ENCODE assay signal across 18 cellular contexts in the genomic region with DNA sequence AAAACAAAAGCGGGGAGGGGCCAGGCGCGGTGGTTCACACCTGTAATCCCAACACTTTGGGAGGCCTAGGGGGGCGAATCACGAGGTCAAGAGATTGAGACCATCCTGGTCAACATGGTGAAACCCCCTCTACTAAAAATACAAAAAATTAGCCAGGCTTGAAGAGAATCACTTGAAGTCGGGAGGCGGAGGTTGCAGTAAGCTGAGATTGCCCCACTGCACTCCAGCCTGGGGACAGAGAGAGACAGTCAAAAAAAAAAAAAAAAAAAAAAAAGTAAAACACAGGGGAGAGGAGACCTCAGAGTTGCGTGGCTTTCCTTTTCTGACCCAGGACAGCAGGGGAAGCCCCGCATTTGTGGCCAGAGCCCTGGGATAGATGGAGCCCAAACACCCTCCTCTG. TPM values are rescaled to one million over a fixed set of nuclear protein-coding genes. Genes with fewer than 3 reads are reported as not detected.
DNase-seq lines count a peak whose midpoint lies in the region; ATAC-seq and TF ChIP-seq lines count a peak whose summit lies in the region.
"Had no signal": no experiment of that assay in that cellular context is flagged by ENCODE, and none has a peak within 500 bp of the region (broad histone marks: within the 10 kb centered on the region; RNA-seq: fewer than 3 reads in every experiment).

No MANE protein-coding gene starts in this region.

- TF ChIP-seq CTCF in 22Rv1 (IDR thresholded peaks at IDR 0.05) (no peak), WERI-Rb-1 (IDR thresholded peaks at IDR 0.05; ENCODE audit: low read depth, low read length) (no peak), hepatocyte (IDR thresholded peaks at IDR 0.05; ENCODE audit: poor library complexity) (no peak)

- no peaks in the 10 kb centered on the region for H3K9me3 ChIP-seq in BLaER1 treated with 17β-estradiol and CSF1 and Interleukin-3, amounts not matched to agents 10 nM and 100 nM (replicated peaks in 1 of 11)
- no peaks in the 10 kb centered on the region for H3K9me3 ChIP-seq in WERI-Rb-1 (ENCODE audit: severe bottlenecking)
- H3K9me3 ChIP-seq in hepatocyte (ENCODE audit: low read depth): no peaks in the 10 kb centered on the region

- H3K36me3 ChIP-seq in BLaER1 treated with 17β-estradiol and CSF1 and Interleukin-3, amounts not matched to agents 10 nM and 100 nM: no peaks in the 10 kb centered on the region
- H3K36me3 ChIP-seq in WERI-Rb-1 (no peaks in the 10 kb centered on the region; the same call in 1 of the 2 replicates), hepatocyte (replicated peaks; ENCODE audit: insufficient read depth, low read depth) (no peaks in the 10 kb centered on the region)

- no peaks in the 10 kb centered on the region for H4K20me1 ChIP-seq in BLaER1 treated with 17β-estradiol and CSF1 and Interleukin-3, amounts not matched to agents 10 nM and 100 nM
- H4K20me1 ChIP-seq in hepatocyte (ENCODE audit: insufficient read depth, poor library complexity, severe bottlenecking): no peaks in the 10 kb centered on the region

- no peak for ATAC-seq in GM21619 (IDR thresholded peaks at IDR 0.05; ENCODE audit: unreplicated experiment)
- ATAC-seq: HCT116 had no signal

- WGBS in hepatocyte (ENCODE audit: low lambda C conversion rate, missing lambda C conversion rate): 90% methylated on average over 7 of the region's 9 CpGs

- H3K79me2 ChIP-seq in hepatocyte: peaks cover 4% of the 10 kb centered on the region

- H2AFZ ChIP-seq in hepatocyte: no peak overlapping the region
- H2AFZ ChIP-seq: GM23248 had no signal

- no peaks in the 10 kb centered on the region for H3K9me2 ChIP-seq in hepatocyte (replicated peaks; ENCODE audit: insufficient read depth)

- peak overlapping the region; percentile 47 to 92 (median 79); a peak in 21 of 22 replicates for H3K4me2 ChIP-seq in BLaER1 treated with 17β-estradiol and CSF1 and Interleukin-3, amounts not matched to agents 10 nM and 100 nM
- H3K4me2 ChIP-seq in hepatocyte: peak overlapping the region; percentile 61

- peaks cover 0 to 20% (median 0%) of the 10 kb centered on the region in 11 experiments; a peak in 7 of 22 replicates for H3K27me3 ChIP-seq in BLaER1 treated with 17β-estradiol and CSF1 and Interleukin-3, amounts not matched to agents 10 nM and 100 nM
- H3K27me3 ChIP-seq in WERI-Rb-1 (ENCODE audit: insufficient read depth, low read depth, severe bottlenecking) (no peaks in the 10 kb centered on the region), hepatocyte (no peaks in the 10 kb centered on the region)

- H3K9ac ChIP-seq in BLaER1 treated with 17β-estradiol and CSF1 and Interleukin-3, amounts not matched to agents 10 nM and 100 nM: peak overlapping the region in 3 of 11 experiments; percentile 36 to 56 (median 44); a peak in 2 of 22 replicates
- H3K9ac ChIP-seq: GM23248 had no signal

- H3K27ac ChIP-seq in 22Rv1 (peak overlapping the region; percentile 72; the same call in 1 of the 2 replicates), WERI-Rb-1 (peak overlapping the region; percentile 41), hepatocyte (no peak overlapping the region)
- H3K27ac ChIP-seq in BLaER1 treated with 17β-estradiol and CSF1 and Interleukin-3, amounts not matched to agents 10 nM and 100 nM: peak overlapping the region in 2 of 11 experiments; percentile 30 to 39; a peak in 1 of 22 replicates
- H3K27ac ChIP-seq: GM23248 had no signal

- H3K4me1 ChIP-seq in BLaER1 treated with 17β-estradiol and CSF1 and Interleukin-3, amounts not matched to agents 10 nM and 100 nM: peaks cover 39 to 65% (median 55%) of the 10 kb centered on the region in 10 experiments
- H3K4me1 ChIP-seq in hepatocyte (ENCODE audit: insufficient read depth): peaks cover 28% of the 10 kb centered on the region

- DNase-seq in WERI-Rb-1 (no peak), hepatocyte (ENCODE audit: low spot score) (no peak), GM19240 (ENCODE audit: insufficient read length, low spot score) (no peak), NCI-H1417 treated with DMSO at 0.1 percent for 48 hours (lab: John Stamatoyannopoulos, UW) (no peak), NCI-H2107 treated with DMSO at 0.1 percent for 48 hours (lab: John Stamatoyannopoulos, UW; ENCODE audit: unreplicated experiment) (no peak)
- DNase-seq: CD4-positive, alpha-beta T cell; CD8-positive, alpha-beta memory T cell; DMS 273 treated with DMSO at 0.1 percent for 48 hours; DMS79; EL; GF-D8; GM23248; H9 had no signal

- H3K4me3 ChIP-seq in BLaER1 treated with 17β-estradiol and CSF1 and Interleukin-3, amounts not matched to agents 10 nM and 100 nM: no peak overlapping the region
- H3K4me3 ChIP-seq in WERI-Rb-1 (ENCODE audit: low read depth, low read length): no peak overlapping the region
- H3K4me3 ChIP-seq in hepatocyte: no peak overlapping the region
- H3K4me3 ChIP-seq: GM23248 had no signal

RNA-seq across cellular contexts. Expression of gene ACTG1, which starts 19.9 kb away (rescaled TPM):
- 3,207 and 3,298 TPM in 2 replicates for total RNA-seq in hepatocyte
- polyA plus RNA-seq in hepatocyte: 2,719 and 2,832 TPM in 2 replicates

RNA-seq across cellular contexts. Expression of gene FSCN2, which starts 35.5 kb away (rescaled TPM):
- 1.8 and 3.7 TPM in 2 replicates for total RNA-seq in hepatocyte
- 0.29 and 0.40 TPM in 2 replicates for polyA plus RNA-seq in hepatocyte
- polyA plus RNA-seq: CD14-positive monocyte; CD8-positive, alpha-beta memory T cell had no signal

RNA-seq across cellular contexts. Expression of gene FAAP100, which starts 59.4 kb away (rescaled TPM):
- total RNA-seq in hepatocyte: 18.3 and 20.9 TPM in 2 replicates
- polyA plus RNA-seq in hepatocyte: 30.7 and 34.4 TPM in 2 replicates
